In the genomic region with DNA sequence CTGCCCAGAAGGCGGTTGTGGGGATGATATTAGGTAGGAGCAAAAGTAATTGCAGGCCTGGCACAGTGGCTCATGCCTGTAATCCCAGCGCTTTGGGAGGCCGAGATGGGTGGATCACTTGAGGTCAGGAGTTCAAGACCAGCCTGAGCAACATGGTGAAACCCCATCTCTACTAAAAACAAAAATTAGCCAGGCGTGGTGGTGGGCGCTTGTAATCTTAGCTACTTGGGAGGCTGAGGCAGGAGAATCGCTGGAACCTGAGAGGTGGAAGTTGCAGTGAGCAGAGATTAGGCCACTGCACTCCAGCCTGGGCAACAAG, we compare ENCODE assay signal across 9 cellular contexts. TPM values are rescaled to one million over a fixed set of nuclear protein-coding genes. Genes with fewer than 3 reads are reported as not detected.
DNase-seq lines count a peak whose midpoint lies in the region; FAIRE-seq and TF ChIP-seq lines count a peak whose summit lies in the region.
"Not testable (repeated sequence)": the region's sequence is repeated elsewhere in the genome, so short reads cannot be mapped to it uniquely, and the experiment has no call there.
"Had no signal": no experiment of that assay in that cellular context is flagged by ENCODE, and none has a peak within 500 bp of the region (broad histone marks: within the 10 kb centered on the region; RNA-seq: fewer than 3 reads in every experiment).

No MANE protein-coding gene starts in this region.

- peak overlapping the region; percentile 92 for H3K27ac ChIP-seq in AG04450 (ENCODE audit: low read depth, low read length)
- H3K27ac ChIP-seq in HL-60 (replicated peaks): peak overlapping the region; percentile 93
- H3K27ac ChIP-seq in effector memory CD4-positive, alpha-beta T cell (ENCODE audit: insufficient read depth, low read length, poor library complexity, severe bottlenecking): peak overlapping the region; percentile 84
- peak overlapping the region in 1 of 2 donors; percentile 57 for H3K27ac ChIP-seq in kidney (ENCODE audit: low read depth in 2 of 2, low read length in 2 of 2)
- H3K27ac ChIP-seq in temporal lobe (ENCODE audit: low read depth, low read length): peak overlapping the region; percentile 77

- H3K27me3 Mint-ChIP-seq in T-helper 2 cell treated with Interferon-gamma antibody and Interleukin-4, amounts not matched to agents 5 μg/mL and 100 μg/mL, for 36 hours (ENCODE audit: low read depth); activated naive CD8-positive, alpha-beta T cell; osteocyte (ENCODE audit: unreplicated experiment): not testable (repeated sequence)

- not testable (repeated sequence) for H3K27me3 ChIP-seq in AG04450 (ENCODE audit: control insufficient read depth, insufficient read depth, low read length); HL-60 (ENCODE audit: insufficient read depth, poor library complexity, severe bottlenecking); effector memory CD4-positive, alpha-beta T cell (replicated peaks; ENCODE audit: control insufficient read depth, insufficient read depth, low read length, poor library complexity, severe bottlenecking)

- not testable (repeated sequence) for H3K9me3 ChIP-seq in AG04450 (ENCODE audit: control insufficient read depth, insufficient read depth, low read length); effector memory CD4-positive, alpha-beta T cell (ENCODE audit: control insufficient read depth, low read length); kidney (ENCODE audit: control insufficient read depth in 1 of 2, low read length in 2 of 2)

- not testable (repeated sequence) for H3K9ac ChIP-seq in kidney (ENCODE audit: low read length in 2 of 2)

- TF ChIP-seq CTCF in AG04450 (IDR thresholded peaks at IDR 0.05; ENCODE audit: low read depth, low read length); HL-60 (IDR thresholded peaks at IDR 0.05; ENCODE audit: insufficient read depth, low read length); kidney (IDR thresholded peaks at IDR 0.05; ENCODE audit: borderline replicate concordance, extremely low read depth, insufficient read depth); osteocyte (IDR thresholded peaks at IDR 0.05): not testable (repeated sequence)

- CTCF ChIA-PET in AG04450 (lab: Charles Lee): interaction anchor here (1.0 to 1.7 kb wide), 3 partner anchors 30 to 61 kb away, joined by 3 to 8 read pairs (median 5); no protein-coding TSS in a partner anchor

- H3K4me1 Mint-ChIP-seq in T-helper 2 cell treated with Interferon-gamma antibody and Interleukin-4, amounts not matched to agents 5 μg/mL and 100 μg/mL, for 36 hours (ENCODE audit: low read depth): peaks cover 31% of the 10 kb centered on the region
- peaks cover 36% of the 10 kb centered on the region for H3K4me1 Mint-ChIP-seq in activated naive CD8-positive, alpha-beta T cell (ENCODE audit: low read depth)
- H3K4me1 Mint-ChIP-seq in osteocyte (ENCODE audit: unreplicated experiment): peaks cover 27% of the 10 kb centered on the region

- H3K36me3 ChIP-seq in effector memory CD4-positive, alpha-beta T cell (ENCODE audit: control insufficient read depth, insufficient read depth, low read length): peaks cover 12% of the 10 kb centered on the region
- H3K36me3 ChIP-seq in kidney (ENCODE audit: control insufficient read depth in 1 of 2, insufficient read depth in 2 of 2, low read length in 2 of 2): not testable (repeated sequence)

- not testable (repeated sequence) for H3K9me3 Mint-ChIP-seq in T-helper 2 cell treated with Interferon-gamma antibody and Interleukin-4, amounts not matched to agents 5 μg/mL and 100 μg/mL, for 36 hours; activated naive CD8-positive, alpha-beta T cell (ENCODE audit: low read depth); osteocyte (ENCODE audit: unreplicated experiment)

- intact Hi-C loops in kidney (cut with DNase I): not testable (repeated sequence)

- FAIRE-seq in kidney (lab: Jason Lieb, UNC): not testable (repeated sequence)

- H3K27ac Mint-ChIP-seq in T-helper 2 cell treated with Interferon-gamma antibody and Interleukin-4, amounts not matched to agents 5 μg/mL and 100 μg/mL, for 36 hours: peak overlapping the region; percentile 97
- H3K27ac Mint-ChIP-seq in activated naive CD8-positive, alpha-beta T cell: peak overlapping the region; percentile 96
- peak overlapping the region; percentile 98 for H3K27ac Mint-ChIP-seq in osteocyte (ENCODE audit: unreplicated experiment)

- POLR2A ChIA-PET in AG04450 (lab: Yijun Ruan, JAX): interaction anchor here (0.9 to 1.5 kb wide), 5 partner anchors 9 to 78 kb away, joined by 3 to 7 read pairs (median 5); partner anchors contain the start of gene UBE2D2

- not testable (repeated sequence) for DNase-seq in AG04450 (ENCODE audit: low read depth, low spot score); HL-60 (ENCODE audit: low read depth in 1 of 2, low spot score in 1 of 2); T-helper 2 cell treated with Interferon-gamma antibody and Interleukin-4, amounts not matched to agents 5 μg/mL and 100 μg/mL, for 36 hours (ENCODE audit: low spot score); effector memory CD4-positive, alpha-beta T cell; kidney; osteocyte (ENCODE audit: extremely low spot score, unreplicated experiment)

- H3K4me1 ChIP-seq in effector memory CD4-positive, alpha-beta T cell (ENCODE audit: control insufficient read depth, insufficient read depth, low read length, poor library complexity, severe bottlenecking): peaks cover 31% of the 10 kb centered on the region
- not testable (repeated sequence) for H3K4me1 ChIP-seq in kidney (ENCODE audit: control insufficient read depth in 1 of 2, insufficient read depth in 1 of 2, low read depth in 1 of 2, low read length in 2 of 2)

- peaks cover 28% of the 10 kb centered on the region for H3K36me3 Mint-ChIP-seq in T-helper 2 cell treated with Interferon-gamma antibody and Interleukin-4, amounts not matched to agents 5 μg/mL and 100 μg/mL, for 36 hours (ENCODE audit: low read depth)
- H3K36me3 Mint-ChIP-seq in activated naive CD8-positive, alpha-beta T cell; osteocyte (ENCODE audit: unreplicated experiment): not testable (repeated sequence)

- peak overlapping the region; percentile 93 for H3K4me3 Mint-ChIP-seq in T-helper 2 cell treated with Interferon-gamma antibody and Interleukin-4, amounts not matched to agents 5 μg/mL and 100 μg/mL, for 36 hours
- H3K4me3 Mint-ChIP-seq in activated naive CD8-positive, alpha-beta T cell: peak overlapping the region; percentile 90
- peak overlapping the region; percentile 70 for H3K4me3 Mint-ChIP-seq in osteocyte (ENCODE audit: unreplicated experiment)

- H3K4me3 ChIP-seq in AG04450 (ENCODE audit: low read depth, low read length) (0 out of 2 replicates have a peak overlapping the region, but pooled peaks have one; percentile 76), kidney (ENCODE audit: low read length in 2 of 2) (peak overlapping the region; percentile 64 to 76)
- H3K4me3 ChIP-seq in HL-60 (replicated peaks; ENCODE audit: insufficient read depth, low read length): not testable (repeated sequence)
- peak overlapping the region; percentile 58 for H3K4me3 ChIP-seq in effector memory CD4-positive, alpha-beta T cell (ENCODE audit: insufficient read depth, low read depth, low read length, poor library complexity, severe bottlenecking)

RNA-seq across cellular contexts. Expression of gene STING1, which starts 0.3 kb away (rescaled TPM):
- 50.6 and 66.9 TPM in 2 replicates for polyA plus RNA-seq in AG04450 (2011; rRNA removed)
- polyA minus RNA-seq in AG04450 (2011; rRNA and poly(A)+ RNA removed): 44.3 and 61.7 TPM in 2 replicates
- total RNA-seq in kidney: 109 TPM
- polyA plus RNA-seq in kidney (ENCODE audit: insufficient read depth, low read depth, low replicate concordance): 29.8 TPM
- 61.6 and 73.0 TPM in 2 replicates for total RNA-seq in osteocyte
- total RNA-seq in temporal lobe: 3.2 TPM

RNA-seq across cellular contexts. Expression of gene SMIM33, which starts 12.0 kb away (rescaled TPM):
- not detected in 2 replicates for polyA plus RNA-seq in AG04450 (2011; rRNA removed)
- not detected in 2 replicates for polyA minus RNA-seq in AG04450 (2011; rRNA and poly(A)+ RNA removed)
- total RNA-seq in kidney: 0.13 TPM
- not detected for polyA plus RNA-seq in kidney (ENCODE audit: insufficient read depth, low read depth, low replicate concordance)
- total RNA-seq in osteocyte: not detected in 2 replicates
- total RNA-seq in temporal lobe: not detected
- total RNA-seq: omental fat pad had no signal

RNA-seq across cellular contexts. Expression of gene ECSCR, which starts 20.3 kb away (rescaled TPM):
- 0.82 and 1.1 TPM in 2 replicates for polyA plus RNA-seq in AG04450 (2011; rRNA removed)
- 0.64 and 0.91 TPM in 2 replicates for polyA minus RNA-seq in AG04450 (2011; rRNA and poly(A)+ RNA removed)
- 34.9 TPM for total RNA-seq in kidney
- polyA plus RNA-seq in kidney (ENCODE audit: insufficient read depth, low read depth, low replicate concordance): 31.9 TPM
- total RNA-seq in osteocyte: 0.47 TPM in 1 of 2 replicates, not detected in the other
- 3.4 TPM for total RNA-seq in temporal lobe

RNA-seq across cellular contexts. Expression of gene DNAJC18, which starts 43.5 kb away (rescaled TPM):
- polyA plus RNA-seq in AG04450 (2011; rRNA removed) (12.7 and 17.7 TPM in 2 replicates), kidney (ENCODE audit: insufficient read depth, low read depth, low replicate concordance) (3.9 TPM)
- 9.1 and 9.9 TPM in 2 replicates for polyA minus RNA-seq in AG04450 (2011; rRNA and poly(A)+ RNA removed)
- total RNA-seq in kidney (13.7 TPM), osteocyte (26.2 and 32.7 TPM in 2 replicates), temporal lobe (45.2 TPM)

Comparison
In these comparisons a context has a peak if more than half of its experiments do, and no peak if none do; other contexts are left out.
1. RNA of gene STING1, which starts 0.3 kb away (total RNA-seq): 109 TPM in kidney (single experiment) and 61.6 to 73.0 TPM in osteocyte; 3.2 TPM in temporal lobe (single experiment); every median in the first group is over 10 times any median in the second.
2. Peak in every context shown above with its lines, with median percentiles within 50 percentile points of each other: H3K27ac Mint-ChIP-seq and H3K4me3 Mint-ChIP-seq.